In the genomic region with DNA sequence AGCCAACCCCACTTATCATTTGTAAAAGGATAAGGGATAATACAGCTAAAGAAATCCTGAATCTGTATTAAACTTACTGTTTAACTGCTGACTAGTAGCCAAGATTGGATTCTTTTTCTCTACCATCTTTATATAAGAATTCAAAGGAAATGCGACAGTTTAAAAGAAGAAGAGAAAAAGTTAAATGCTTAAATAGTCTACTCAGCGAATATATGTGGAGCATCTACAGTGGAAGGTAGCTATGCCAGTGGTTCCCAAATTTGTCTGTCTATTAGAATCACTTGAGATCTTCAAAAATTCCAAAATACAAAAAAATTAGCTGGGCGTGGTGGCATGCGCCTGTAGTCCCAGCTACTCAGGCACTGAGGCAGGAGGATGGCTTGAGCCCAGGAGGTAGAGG, we compare ENCODE assay signal across 26 cellular contexts.
"Had no signal": no experiment of that assay in that cellular context is flagged by ENCODE, and none has a peak within 500 bp of the region (broad histone marks: within the 10 kb centered on the region; RNA-seq: fewer than 3 reads in every experiment).

No MANE protein-coding gene starts in this region.

- FAIRE-seq: endometrium, islet of Langerhans, keratinocyte had no signal

- DNase-seq: effector CD8-positive, alpha-beta T cell; effector memory CD8-positive, alpha-beta T cell; endodermal cell; erythroblast; esophagus squamous epithelium; foreskin fibroblast; foreskin melanocyte; gastrocnemius medialis; glutamatergic neuron; head of caudate nucleus; heart right ventricle; hippocampal formation; left cardiac atrium; left lung; left ventricle myocardium superior; lower lobe of right lung; mesenchymal stem cell; mucosa of descending colon; naive B cell; naive thymus-derived CD8-positive, alpha-beta T cell had no signal

- H3K27ac ChIP-seq: coronary artery, epithelial cell of prostate, esophagus squamous epithelium, gastrocnemius medialis, heart right ventricle, left lung, lower lobe of right lung had no signal

- H3K9me3 ChIP-seq: esophagus squamous epithelium, gastrocnemius medialis, heart right ventricle, left lung, lower lobe of right lung, mucosa of descending colon had no signal

- H3K4me1 Mint-ChIP-seq: naive thymus-derived CD8-positive, alpha-beta T cell had no signal

- H3K9me3 Mint-ChIP-seq: effector memory CD8-positive, alpha-beta T cell; endodermal cell; mesothelial cell of epicardium; naive B cell; naive thymus-derived CD8-positive, alpha-beta T cell had no signal

- H3K27me3 Mint-ChIP-seq: effector memory CD8-positive, alpha-beta T cell; naive B cell; naive thymus-derived CD8-positive, alpha-beta T cell had no signal

- H3K4me3 ChIP-seq: coronary artery, esophagus squamous epithelium, gastrocnemius medialis, heart right ventricle, left lung, lower lobe of right lung, mucosa of descending colon had no signal

- H3K27ac Mint-ChIP-seq: effector memory CD8-positive, alpha-beta T cell; endodermal cell; mesothelial cell of epicardium; naive B cell had no signal

- ATAC-seq: effector memory CD8-positive, alpha-beta T cell; gastrocnemius medialis; heart right ventricle; left cardiac atrium; left lung; left ventricle myocardium superior; lower lobe of right lung; mucosa of descending colon; naive thymus-derived CD8-positive, alpha-beta T cell had no signal

- H3K4me3 Mint-ChIP-seq: effector memory CD8-positive, alpha-beta T cell; endodermal cell; mesothelial cell of epicardium; naive B cell; naive thymus-derived CD8-positive, alpha-beta T cell had no signal

- H3K4me1 ChIP-seq: gastrocnemius medialis, heart right ventricle, left lung, lower lobe of right lung had no signal

- H3K27me3 ChIP-seq: esophagus squamous epithelium, gastrocnemius medialis, heart right ventricle, left lung had no signal
